20 cellular contexts compared by ENCODE assay signal in genomic region chr15:32952062-32952461, GRCh38.
DNase-seq lines count a peak whose midpoint lies in the region; ATAC-seq and TF ChIP-seq lines count a peak whose summit lies in the region.
"Had no signal": no experiment of that assay in that cellular context is flagged by ENCODE, and none has a peak within 500 bp of the region (broad histone marks: within the 10 kb centered on the region; RNA-seq: fewer than 3 reads in every experiment).

No MANE protein-coding gene starts in this region.

- H2BK20ac ChIP-seq in IMR-90 (ENCODE audit: low read depth, low read length) = peak overlapping the region; percentile 91

- peak overlapping the region; percentile 91 for H3K14ac ChIP-seq in IMR-90 (replicated peaks; ENCODE audit: low read depth, low read length)

- H2AK5ac ChIP-seq in IMR-90 (ENCODE audit: low read depth, low read length) = peak overlapping the region; percentile 93
- H2AK5ac ChIP-seq in mesendoderm (ENCODE audit: low read length) = no peak overlapping the region

- H3K56ac ChIP-seq in IMR-90 (ENCODE audit: extremely low read depth, insufficient read depth, low read length) = peak overlapping the region; percentile 50; the same call in 1 of the 2 replicates
- no peak overlapping the region for H3K56ac ChIP-seq in mesendoderm (ENCODE audit: low read length)

- TF ChIP-seq RAD21 in IMR-90 (IDR thresholded peaks at IDR 0.05; ENCODE audit: low read length) = no peak

- H3K4me1 ChIP-seq in IMR-90 (ENCODE audit: control insufficient read depth, insufficient read depth, low read length) = peaks cover 28% of the 10 kb centered on the region
- H3K4me1 ChIP-seq in mesendoderm (ENCODE audit: control insufficient read depth, low read depth, low read length) = peaks cover 7% of the 10 kb centered on the region
- H3K4me1 ChIP-seq: Peyer's patch had no signal

- H4K20me1 ChIP-seq in IMR-90 (ENCODE audit: insufficient read depth, low read length) = no peaks in the 10 kb centered on the region

- ATAC-seq in IMR-90 (ENCODE audit: low read depth) = peak; percentile 62
- no peak for ATAC-seq in HG03175 (IDR thresholded peaks at IDR 0.05; ENCODE audit: unreplicated experiment)
- no peak for ATAC-seq in GM21825 (IDR thresholded peaks at IDR 0.05; ENCODE audit: unreplicated experiment)
- ATAC-seq: HepG2 had no signal

- H4K8ac ChIP-seq in IMR-90 (ENCODE audit: low read depth in 2 of 2, low read length in 2 of 2) (peak overlapping the region; percentile 90 to 92; a peak in 3 of 4 replicates), mesendoderm (ENCODE audit: low read depth, low read length) (no peak overlapping the region)

- intact Hi-C loops in IMR-90 (cut with micrococcal nuclease) = no loop called here

- in situ Hi-C loops in IMR-90 (cut with MboI; ENCODE audit: low sequenced_read_pairs) = no loop called here

- H4K5ac ChIP-seq in IMR-90 (ENCODE audit: low read depth, low read length) (peak overlapping the region; percentile 96), mesendoderm (ENCODE audit: low read length) (no peak overlapping the region)

- H3K9me3 ChIP-seq in IMR-90 (ENCODE audit: control insufficient read depth, insufficient read depth, low read length) = no peaks in the 10 kb centered on the region
- H3K9me3 ChIP-seq: Peyer's patch had no signal

- H2BK120ac ChIP-seq in IMR-90 (ENCODE audit: low read depth, low read length) = peak overlapping the region; percentile 95
- peak overlapping the region; percentile 38 for H2BK120ac ChIP-seq in mesendoderm (ENCODE audit: low read depth, low read length)

- no CpG with 5 or more reads among the region's 2 CpGs for WGBS in IMR-90 (ENCODE audit: extremely low coverage in 2 of 2, insufficient read length in 1 of 2), 2 experiments
- whole genome bisulfite sequencing in mesendoderm (ENCODE audit: extremely low coverage, insufficient coverage, low lambda C conversion rate) = no CpG with 5 or more reads among the region's 2 CpGs

- H2BK15ac ChIP-seq in IMR-90 (ENCODE audit: low read depth, low read length) (peak overlapping the region; percentile 94), mesendoderm (replicated peaks; ENCODE audit: low read depth) (peak overlapping the region; percentile 85)

- H3K9ac ChIP-seq in IMR-90 (ENCODE audit: low read depth, low read length) (peak overlapping the region; percentile 15; the same call in 1 of the 2 replicates), mesendoderm (ENCODE audit: low read length) (no peak overlapping the region)

- H2BK5ac ChIP-seq in IMR-90 (ENCODE audit: low read depth, low read length, poor library complexity, severe bottlenecking) = peak overlapping the region; percentile 89
- H2BK5ac ChIP-seq in mesendoderm (ENCODE audit: low read length) = no peak overlapping the region

- H3K23ac ChIP-seq in IMR-90 (ENCODE audit: low read depth, low read length) = peak overlapping the region; percentile 89
- no peak overlapping the region for H3K23ac ChIP-seq in mesendoderm (ENCODE audit: low read length)

- H3K79me2 ChIP-seq in mesendoderm (ENCODE audit: control insufficient read depth, insufficient read depth, low read length) = no peaks in the 10 kb centered on the region

- H3K4me3 ChIP-seq in IMR-90 (ENCODE audit: insufficient read depth, low read depth, low read length) (no peak overlapping the region), mesendoderm (ENCODE audit: low read length) (no peak overlapping the region)
- H3K4me3 ChIP-seq: Peyer's patch had no signal

- H3K4me2 ChIP-seq in IMR-90 (ENCODE audit: low read depth, low read length) (peak overlapping the region; percentile 1; the same call in 1 of the 2 replicates), mesendoderm (ENCODE audit: low read length) (no peak overlapping the region)

- CTCF ChIA-PET in IMR-90 (lab: Yijun Ruan, JAX) = interaction anchor here (0.6 to 0.7 kb wide), 2 partner anchors 16 to 289 kb away, joined by 3 read pairs; no protein-coding TSS in a partner anchor

- no peak for TF ChIP-seq POLR2A in IMR-90 (IDR thresholded peaks at IDR 0.05; ENCODE audit: low read depth, low read length)

- H3K27me3 ChIP-seq in IMR-90 (ENCODE audit: control insufficient read depth, insufficient read depth, low read length) (no peaks in the 10 kb centered on the region), mesendoderm (ENCODE audit: insufficient read depth, low read length, poor library complexity) (no peaks in the 10 kb centered on the region)
- H3K27me3 ChIP-seq: Peyer's patch had no signal

- no peak overlapping the region for H2AFZ ChIP-seq in IMR-90 (replicated peaks; ENCODE audit: low read length, poor library complexity)

- no TSS peak for BruUV-seq in IMR-90 (replicated peaks; lab: Mats Ljungman, UMichigan)

- H3K18ac ChIP-seq in IMR-90 (ENCODE audit: low read depth, low read length) (peak overlapping the region; percentile 97), mesendoderm (ENCODE audit: low read length) (no peak overlapping the region)

- no peak for TF ChIP-seq CTCF in IMR-90 (conservative IDR thresholded peaks at IDR 0.05; ENCODE audit: low read depth, low read length)

- peaks cover 17% of the 10 kb centered on the region for H3K9me1 ChIP-seq in IMR-90 (ENCODE audit: insufficient read depth, low read length)

- H4K91ac ChIP-seq in IMR-90 (ENCODE audit: insufficient read depth, low read depth, low read length) = peak overlapping the region; percentile 99

- DNase-seq in COLO829 (ENCODE audit: low spot score) (peak; percentile 21), IMR-90 (peak; percentile 69), dedifferentiated amniotic fluid mesenchymal stem cell (ENCODE audit: extremely low spot score) (peak; percentile 19), mesendoderm (no peak), NCI-H2107 (lab: John Stamatoyannopoulos, UW) (no peak)
- DNase-seq in activated CD4-positive, alpha-beta T cell treated with anti-CD3 and anti-CD28 coated beads, Interleukin-2, amount 50 U/mL, for 4 hours = no peak
- DNase-seq: C1 segment of cervical spinal cord; CD8-positive, alpha-beta memory T cell; DMS79 treated with DMSO at 0.1 percent for 48 hours; GOT3; KG1; NCI-H1417 treated with DMSO at 0.1 percent for 48 hours; NCI-H1930; NCI-H345; NCI-H524 treated with DMSO at 0.1 percent for 48 hours; Peyer's patch; SW 1271 had no signal

- dilution Hi-C loops in IMR-90 (cut with HindIII; ENCODE audit: low sequenced_read_pairs, unreplicated experiment) = no loop called here

- H3K4ac ChIP-seq in IMR-90 (ENCODE audit: low read depth, low read length) (peak overlapping the region; percentile 89), mesendoderm (ENCODE audit: low read depth, low read length) (no peak overlapping the region)

- no peak overlapping the region for H2AK9ac ChIP-seq in IMR-90 (replicated peaks; ENCODE audit: low read depth, low read length, poor library complexity)

- POLR2A ChIA-PET in IMR-90 (lab: Charles Lee; ENCODE audit: unreplicated experiment) = no interaction called here

- peaks cover 28 to 68% of the 10 kb centered on the region in 2 experiments for H3K79me1 ChIP-seq in IMR-90 (ENCODE audit: low read depth in 1 of 2, low read length in 2 of 2)
- H3K79me1 ChIP-seq in mesendoderm (ENCODE audit: low read length) = no peaks in the 10 kb centered on the region

- peak overlapping the region; percentile 90 for H3K27ac ChIP-seq in IMR-90 (ENCODE audit: insufficient read depth, low read length)
- no peak overlapping the region for H3K27ac ChIP-seq in mesendoderm (ENCODE audit: low read depth, low read length)
- H3K27ac ChIP-seq: Peyer's patch had no signal

- H3K36me3 ChIP-seq in IMR-90 (ENCODE audit: control insufficient read depth, insufficient read depth, low read length) (no peaks in the 10 kb centered on the region), mesendoderm (ENCODE audit: control insufficient read depth, insufficient read depth, low read length) (no peaks in the 10 kb centered on the region)
- H3K36me3 ChIP-seq: Peyer's patch had no signal

TF ChIP-seq in IMR-90, 13 proteins besides CTCF, POLR2A, EP300 and RAD21:
- TF ChIP-seq BHLHE40 (IDR thresholded peaks at IDR 0.05; ENCODE audit: low read depth, low read length) (no peak), MAZ (IDR thresholded peaks at IDR 0.05; ENCODE audit: borderline replicate concordance, low read depth, low read length) (no peak), CHD1 (IDR thresholded peaks at IDR 0.05; ENCODE audit: low read depth, low read length) (no peak), RCOR1 (IDR thresholded peaks at IDR 0.05; ENCODE audit: insufficient replicate concordance, low read length) (no peak), USF2 (IDR thresholded peaks at IDR 0.05; ENCODE audit: low read depth, low read length) (no peak), NFE2L2 (IDR thresholded peaks at IDR 0.05; ENCODE audit: low read depth, low read length) (no peak), MAFK (IDR thresholded peaks at IDR 0.05; ENCODE audit: low read depth, low read length) (no peak)

Comparison
In these comparisons a context has a peak if more than half of its experiments do, and no peak if none do; other contexts are left out.
1. DNase-seq: peak in COLO829 (single experiment), IMR-90 (single experiment) and dedifferentiated amniotic fluid mesenchymal stem cell (single experiment); none in mesendoderm (single experiment), activated CD4-positive, alpha-beta T cell treated with anti-CD3 and anti-CD28 coated beads, Interleukin-2, amount 50 U/mL, for 4 hours (0 of 2) and NCI-H2107 (single experiment).